15 cellular contexts compared by ENCODE assay signal in the genomic region with DNA sequence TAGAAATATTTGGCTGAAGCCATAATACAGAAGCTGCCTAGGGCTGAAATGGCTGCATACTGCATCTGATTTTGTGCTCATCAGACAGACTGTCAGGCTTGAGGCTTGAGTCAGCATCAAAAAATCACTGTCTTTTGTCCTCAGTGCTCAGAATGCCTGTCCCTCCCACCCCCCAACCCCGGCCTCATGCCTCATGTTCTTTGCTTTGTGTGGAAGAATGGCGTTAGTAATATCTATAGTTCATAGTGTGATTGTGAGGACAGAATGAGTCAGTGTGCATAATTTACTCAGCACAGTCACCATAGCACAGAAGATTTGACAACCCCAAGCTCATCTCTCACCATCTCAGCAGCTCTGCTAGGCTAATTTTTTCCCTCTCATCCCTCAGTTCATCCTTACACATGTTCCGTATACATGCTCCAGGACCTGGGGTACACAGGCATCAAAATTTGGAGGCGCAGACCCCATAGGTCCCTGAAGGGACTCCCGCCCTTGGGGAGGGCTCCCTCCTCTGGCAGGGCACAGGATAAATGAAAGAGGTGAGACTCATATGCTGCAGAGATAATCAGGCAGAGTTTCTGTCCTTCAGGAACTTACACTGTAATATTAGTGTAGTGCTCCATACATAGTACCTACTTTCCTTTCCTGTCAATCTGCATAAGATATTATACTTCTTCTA.
A peak's percentile ranks its signal among the peaks of the same experiment; 100 is the strongest.
DNase-seq lines count a peak whose midpoint lies in the region; ATAC-seq, FAIRE-seq and TF ChIP-seq lines count a peak whose summit lies in the region.
"Had no signal": no experiment of that assay in that cellular context is flagged by ENCODE, and none has a peak within 500 bp of the region (broad histone marks: within the 10 kb centered on the region; RNA-seq: fewer than 3 reads in every experiment).

No MANE protein-coding gene starts in this region.

- TF ChIP-seq CTCF in astrocyte (IDR thresholded peaks at IDR 0.05; ENCODE audit: insufficient read depth, low read depth, low read length) (no peak), psoas muscle (IDR thresholded peaks at IDR 0.05) (peak; percentile 15)

- H3K4me3 ChIP-seq in astrocyte (ENCODE audit: insufficient read depth, low read depth, low read length), result no peak overlapping the region
- H3K4me3 ChIP-seq in psoas muscle, result no peak overlapping the region
- H3K4me3 ChIP-seq in aorta (ENCODE audit: low read length in 2 of 2), result no peak overlapping the region
- H3K4me3 ChIP-seq: SJCRH30, thoracic aorta had no signal

- WGBS in psoas muscle, 3 donors, result 86 to 91% (median 88%) methylated on average over 5 of the region's 5 CpGs
- 74 to 79% methylated on average over 5 of the region's 5 CpGs for WGBS in aorta, 2 donors

- peaks cover 2% of the 10 kb centered on the region for H3K4me1 Mint-ChIP-seq in activated CD4-positive, alpha-beta memory T cell treated with anti-CD3 and anti-CD28 coated beads for 36 hours (ENCODE audit: low read depth)
- peaks cover 3% of the 10 kb centered on the region for H3K4me1 Mint-ChIP-seq in activated CD4-positive, alpha-beta memory T cell treated with anti-CD3 and anti-CD28 coated beads, Interleukin-2, amount 10 ng/mL, durations not matched to agents 7 days and 5 days
- peaks cover 9% of the 10 kb centered on the region for H3K4me1 Mint-ChIP-seq in astrocyte (ENCODE audit: low read depth, unreplicated experiment)

- H3K4me1 ChIP-seq in astrocyte (ENCODE audit: insufficient read depth, low read length) (peaks cover 4% of the 10 kb centered on the region), psoas muscle (no peaks in the 10 kb centered on the region), aorta (ENCODE audit: control insufficient read depth in 1 of 2, insufficient read depth in 2 of 2, low read length in 2 of 2) (no peaks in the 10 kb centered on the region)
- H3K4me1 ChIP-seq: SJCRH30 had no signal

- H3K36me3 Mint-ChIP-seq in activated CD4-positive, alpha-beta memory T cell treated with anti-CD3 and anti-CD28 coated beads for 36 hours, result no peaks in the 10 kb centered on the region
- no peaks in the 10 kb centered on the region for H3K36me3 Mint-ChIP-seq in activated CD4-positive, alpha-beta memory T cell treated with anti-CD3 and anti-CD28 coated beads, Interleukin-2, amount 10 ng/mL, durations not matched to agents 7 days and 5 days (ENCODE audit: low read depth)
- H3K36me3 Mint-ChIP-seq in astrocyte (ENCODE audit: low read depth, unreplicated experiment), result peaks cover 1% of the 10 kb centered on the region

- H3K9me3 ChIP-seq in astrocyte (ENCODE audit: insufficient read depth, low read depth, low read length), result no peaks in the 10 kb centered on the region
- no peaks in the 10 kb centered on the region for H3K9me3 ChIP-seq in psoas muscle
- H3K9me3 ChIP-seq in aorta (ENCODE audit: control insufficient read depth, low read length), result peaks cover 2% of the 10 kb centered on the region
- H3K9me3 ChIP-seq: SJCRH30, thoracic aorta had no signal

- no peaks in the 10 kb centered on the region for H3K27me3 ChIP-seq in astrocyte (ENCODE audit: insufficient read depth, low read length)
- no peaks in the 10 kb centered on the region for H3K27me3 ChIP-seq in psoas muscle (ENCODE audit: insufficient read depth in 3 of 3, low read length in 2 of 3)
- no peaks in the 10 kb centered on the region for H3K27me3 ChIP-seq in aorta (ENCODE audit: control insufficient read depth in 1 of 2, insufficient read depth in 2 of 2, low read length in 1 of 2)
- H3K27me3 ChIP-seq: SJCRH30 had no signal

- H3K27ac Mint-ChIP-seq in activated CD4-positive, alpha-beta memory T cell treated with anti-CD3 and anti-CD28 coated beads for 36 hours, result no peak overlapping the region
- H3K27ac Mint-ChIP-seq in activated CD4-positive, alpha-beta memory T cell treated with anti-CD3 and anti-CD28 coated beads, Interleukin-2, amount 10 ng/mL, durations not matched to agents 7 days and 5 days, result no peak overlapping the region
- peak overlapping the region; percentile 38 for H3K27ac Mint-ChIP-seq in astrocyte (ENCODE audit: unreplicated experiment)
- H3K27ac Mint-ChIP-seq: activated CD8-positive, alpha-beta T cell treated with anti-CD3 and anti-CD28 coated beads for 36 hours had no signal

- H3K9ac ChIP-seq in astrocyte (ENCODE audit: low read length), result no peak overlapping the region
- H3K9ac ChIP-seq: KMS-11 had no signal

- CTCF ChIA-PET in activated CD4-positive, alpha-beta memory T cell treated with anti-CD3 and anti-CD28 coated beads for 36 hours (lab: Charles Lee), result no interaction called here
- CTCF ChIA-PET in activated CD4-positive, alpha-beta memory T cell treated with anti-CD3 and anti-CD28 coated beads, Interleukin-2, amount 10 ng/mL, durations not matched to agents 7 days and 5 days (lab: Charles Lee), result interaction anchor here (1.1 kb wide), 1 partner anchor 293 kb away, joined by 3 read pairs; no protein-coding TSS in a partner anchor
- CTCF ChIA-PET in HEK293T (lab: Yijun Ruan, JAX), result no interaction called here

- no peaks in the 10 kb centered on the region for H3K9me3 Mint-ChIP-seq in activated CD4-positive, alpha-beta memory T cell treated with anti-CD3 and anti-CD28 coated beads for 36 hours
- no peaks in the 10 kb centered on the region for H3K9me3 Mint-ChIP-seq in activated CD4-positive, alpha-beta memory T cell treated with anti-CD3 and anti-CD28 coated beads, Interleukin-2, amount 10 ng/mL, durations not matched to agents 7 days and 5 days
- no peaks in the 10 kb centered on the region for H3K9me3 Mint-ChIP-seq in astrocyte (ENCODE audit: unreplicated experiment)
- H3K9me3 Mint-ChIP-seq: activated CD8-positive, alpha-beta T cell treated with anti-CD3 and anti-CD28 coated beads for 36 hours had no signal

- H3K27ac ChIP-seq in astrocyte (ENCODE audit: low read depth, low read length), result no peak overlapping the region
- no peak overlapping the region for H3K27ac ChIP-seq in psoas muscle
- H3K27ac ChIP-seq in aorta (ENCODE audit: low read depth in 1 of 2, low read length in 2 of 2), result no peak overlapping the region
- H3K27ac ChIP-seq: KMS-11, SJCRH30, thoracic aorta had no signal

- intact Hi-C loops in activated CD4-positive, alpha-beta memory T cell treated with anti-CD3 and anti-CD28 coated beads for 36 hours (cut with micrococcal nuclease), result loop anchor here (1.0 kb wide), 2 partner anchors 43 to 182 kb away; no protein-coding TSS in a partner anchor
- intact Hi-C loops in psoas muscle (cut with DNase I) (no loop called here), aorta (cut with DNase I) (no loop called here)

- no peaks in the 10 kb centered on the region for H3K79me2 ChIP-seq in astrocyte (ENCODE audit: insufficient read depth, low read length)

- H3K4me2 ChIP-seq in astrocyte (ENCODE audit: low read length), result peak overlapping the region; percentile 34
- H3K4me2 ChIP-seq: KMS-11 had no signal

- peak; percentile 58 for FAIRE-seq in astrocyte (lab: Jason Lieb, UNC)

- H3K27me3 Mint-ChIP-seq in activated CD4-positive, alpha-beta memory T cell treated with anti-CD3 and anti-CD28 coated beads for 36 hours, result no peaks in the 10 kb centered on the region
- no peaks in the 10 kb centered on the region for H3K27me3 Mint-ChIP-seq in activated CD4-positive, alpha-beta memory T cell treated with anti-CD3 and anti-CD28 coated beads, Interleukin-2, amount 10 ng/mL, durations not matched to agents 7 days and 5 days
- peaks cover 5% of the 10 kb centered on the region for H3K27me3 Mint-ChIP-seq in astrocyte (ENCODE audit: low read depth, unreplicated experiment)

- peak; percentile 48 for ATAC-seq in HG02981 (IDR thresholded peaks at IDR 0.05; ENCODE audit: unreplicated experiment)
- ATAC-seq in psoas muscle, result no peak
- no peak for ATAC-seq in aorta (ENCODE audit: low FRiP score)
- no peak for ATAC-seq in GM19397 (IDR thresholded peaks at IDR 0.05; ENCODE audit: unreplicated experiment)
- ATAC-seq: activated CD8-positive, alpha-beta T cell treated with anti-CD3 and anti-CD28 coated beads for 36 hours had no signal

- H3K36me3 ChIP-seq in astrocyte (ENCODE audit: insufficient read depth, low read length), result no peaks in the 10 kb centered on the region
- no peaks in the 10 kb centered on the region for H3K36me3 ChIP-seq in psoas muscle (ENCODE audit: insufficient read depth in 1 of 2, low read depth in 1 of 2)
- H3K36me3 ChIP-seq in aorta (ENCODE audit: control insufficient read depth in 1 of 2, insufficient read depth in 2 of 2, low read length in 1 of 2), result no peaks in the 10 kb centered on the region
- H3K36me3 ChIP-seq: SJCRH30, thoracic aorta had no signal

- DNase-seq in activated CD4-positive, alpha-beta memory T cell treated with anti-CD3 and anti-CD28 coated beads for 36 hours, result peak; percentile 28
- no peak for DNase-seq in activated CD4-positive, alpha-beta memory T cell treated with anti-CD3 and anti-CD28 coated beads, Interleukin-2, amount 10 ng/mL, durations not matched to agents 7 days and 5 days
- DNase-seq in astrocyte (ENCODE audit: low read depth) (peak; percentile 56), psoas muscle (no peak), HEK293T (ENCODE audit: extremely low spot score) (no peak), aorta (no peak)
- DNase-seq: activated CD8-positive, alpha-beta T cell treated with anti-CD3 and anti-CD28 coated beads for 36 hours; GF-D8; left cardiac atrium; NCI-H2171 treated with DMSO at 0.1 percent for 48 hours; SJCRH30 had no signal

- no peak overlapping the region for H3K4me3 Mint-ChIP-seq in activated CD4-positive, alpha-beta memory T cell treated with anti-CD3 and anti-CD28 coated beads for 36 hours
- H3K4me3 Mint-ChIP-seq in activated CD4-positive, alpha-beta memory T cell treated with anti-CD3 and anti-CD28 coated beads, Interleukin-2, amount 10 ng/mL, durations not matched to agents 7 days and 5 days, result no peak overlapping the region
- no peak overlapping the region for H3K4me3 Mint-ChIP-seq in astrocyte (ENCODE audit: unreplicated experiment)
- H3K4me3 Mint-ChIP-seq: activated CD8-positive, alpha-beta T cell treated with anti-CD3 and anti-CD28 coated beads for 36 hours had no signal

- no peaks in the 10 kb centered on the region for H4K20me1 ChIP-seq in astrocyte (ENCODE audit: insufficient read depth, low read length)

- H2AFZ ChIP-seq in astrocyte (ENCODE audit: low read depth, low read length), result no peak overlapping the region

- POLR2A ChIA-PET in activated CD4-positive, alpha-beta memory T cell treated with anti-CD3 and anti-CD28 coated beads for 36 hours (lab: Charles Lee), result no interaction called here
- POLR2A ChIA-PET in activated CD4-positive, alpha-beta memory T cell treated with anti-CD3 and anti-CD28 coated beads, Interleukin-2, amount 10 ng/mL, durations not matched to agents 7 days and 5 days (lab: Charles Lee), result no interaction called here
- POLR2A ChIA-PET in HEK293T (lab: Yijun Ruan, JAX), result no interaction called here

TF ChIP-seq in HEK293T, 16 proteins besides CTCF, POLR2A, EP300 and RAD21 (continues in another document):
- TF ChIP-seq TARDBP (IDR thresholded peaks at IDR 0.05) (no peak), ZNF384 (IDR thresholded peaks at IDR 0.05) (no peak), CTBP1 (IDR thresholded peaks at IDR 0.05; ENCODE audit: borderline replicate concordance) (no peak), BHLHE40 (IDR thresholded peaks at IDR 0.05; ENCODE audit: borderline replicate concordance) (no peak), ARNT (IDR thresholded peaks at IDR 0.05) (no peak), L3MBTL2 (conservative IDR thresholded peaks at IDR 0.05) (no peak), SUZ12 (IDR thresholded peaks at IDR 0.05) (no peak)

Comparison
In these comparisons a context has a peak if more than half of its experiments do, and no peak if none do; other contexts are left out.
1. DNase-seq: peak in activated CD4-positive, alpha-beta memory T cell treated with anti-CD3 and anti-CD28 coated beads for 36 hours (single experiment) and astrocyte (single experiment); none in activated CD4-positive, alpha-beta memory T cell treated with anti-CD3 and anti-CD28 coated beads, Interleukin-2, amount 10 ng/mL, durations not matched to agents 7 days and 5 days (single experiment), psoas muscle (0 of 2), HEK293T (single experiment) and aorta (0 of 2).